ENCODE assay signal across 9 cellular contexts in the genomic region with DNA sequence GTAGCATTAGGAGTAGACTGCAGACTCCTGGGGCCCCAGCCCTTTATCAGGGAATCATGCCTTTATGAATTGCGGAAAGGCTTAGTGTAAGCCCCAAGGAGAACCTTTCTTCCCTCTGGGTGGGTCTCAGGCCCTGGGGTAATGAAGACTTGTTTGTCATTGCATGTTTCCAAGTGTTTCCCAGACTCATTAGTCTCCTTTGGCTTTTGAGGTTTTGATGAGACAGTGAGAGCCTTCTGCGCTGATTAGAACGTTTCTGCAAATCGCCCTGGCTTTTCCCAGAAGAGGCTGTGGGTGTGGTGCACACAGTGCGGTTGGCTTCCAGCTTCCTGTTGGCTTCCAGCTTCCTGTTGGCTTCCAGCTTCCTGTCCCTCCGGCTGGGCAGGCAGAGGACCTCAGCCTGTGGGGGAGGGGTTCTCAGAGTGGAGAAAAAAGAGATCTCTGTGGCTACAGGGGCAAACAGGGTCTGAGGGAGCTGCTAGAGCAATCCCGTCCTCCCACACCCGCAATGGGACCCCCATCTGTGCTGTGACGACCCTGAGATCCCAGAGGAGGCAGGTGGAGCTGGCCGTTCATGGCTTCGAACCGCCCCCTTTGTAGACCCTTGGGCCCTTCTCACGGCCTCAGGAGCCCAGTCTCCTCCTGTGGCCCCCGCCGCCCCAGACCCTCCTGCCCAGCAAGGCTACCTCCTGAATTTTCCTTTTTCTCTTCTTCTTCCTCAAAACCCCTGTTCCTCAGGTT. TPM values are rescaled to one million over a fixed set of nuclear protein-coding genes. Genes with fewer than 3 reads are reported as not detected.
DNase-seq lines count a peak whose midpoint lies in the region; ATAC-seq and TF ChIP-seq lines count a peak whose summit lies in the region.
"Had no signal": no experiment of that assay in that cellular context is flagged by ENCODE, and none has a peak within 500 bp of the region (broad histone marks: within the 10 kb centered on the region; RNA-seq: fewer than 3 reads in every experiment).

No MANE protein-coding gene starts in this region.

- peak; percentile 41 for ATAC-seq in omental fat pad (ENCODE audit: low FRiP score)
- ATAC-seq in HG03469 (IDR thresholded peaks at IDR 0.05; ENCODE audit: unreplicated experiment) = no peak

- CTCF ChIA-PET in RWPE1 (lab: Yijun Ruan, JAX) = no interaction called here

- H3K36me3 ChIP-seq in esophagus (ENCODE audit: control insufficient read depth in 2 of 2, insufficient read depth in 2 of 2, low read length in 1 of 2) = peaks cover 4 to 28% of the 10 kb centered on the region in 2 donors

- peaks cover 3 to 5% of the 10 kb centered on the region in 2 donors for H3K4me1 ChIP-seq in esophagus (ENCODE audit: control insufficient read depth in 2 of 2, insufficient read depth in 2 of 2, low read length in 1 of 2)

- peak overlapping the region; percentile 13; the same call in 1 of the 2 replicates for H3K27ac ChIP-seq in RWPE1
- H3K27ac ChIP-seq in esophagus (ENCODE audit: low read depth in 2 of 2, low read length in 1 of 2) = peak overlapping the region; percentile 8 to 74

- 63 to 75% methylated on average over 15 of the region's 15 CpGs for WGBS in esophagus, 2 donors

- peak; percentile 72 for DNase-seq in D341Med (ENCODE audit: low spot score)
- DNase-seq in RWPE1 (ENCODE audit: low spot score) = no peak
- DNase-seq in omental fat pad (ENCODE audit: low spot score) = no peak
- no peak for DNase-seq in activated gamma-delta T cell treated with Interleukin-2 at 50 U/mL for 16 hours
- DNase-seq in NCI-H1694 treated with DMSO at 0.1 percent for 48 hours (lab: John Stamatoyannopoulos, UW) = no peak
- DNase-seq in AML-193 (lab: John Stamatoyannopoulos, UW) = no peak
- DNase-seq: naive B cell had no signal

- peaks cover 0 to 5% of the 10 kb centered on the region in 2 donors for H3K9me3 ChIP-seq in esophagus (ENCODE audit: control insufficient read depth in 2 of 2, insufficient read depth in 1 of 2, low read depth in 1 of 2, low read length in 1 of 2)

- no peaks in the 10 kb centered on the region for H3K27me3 ChIP-seq in esophagus (ENCODE audit: control insufficient read depth in 1 of 2, insufficient read depth in 2 of 2, low read length in 2 of 2)

- no peak overlapping the region for H3K4me3 ChIP-seq in esophagus (ENCODE audit: low read depth in 1 of 2, low read length in 2 of 2)

- TF ChIP-seq CTCF in RWPE1 (conservative IDR thresholded peaks at IDR 0.05; ENCODE audit: low read depth) = no peak
- no peak for TF ChIP-seq CTCF in omental fat pad (IDR thresholded peaks at IDR 0.05)

- POLR2A ChIA-PET in RWPE1 (lab: Yijun Ruan, JAX; ENCODE audit: low non-redundant PET) = interaction anchor here (0.5 kb wide), 1 partner anchor 150 kb away, joined by 3 read pairs; no protein-coding TSS in a partner anchor

RNA-seq across cellular contexts. Expression of a gene that starts 42.1 kb away (rescaled TPM):
- 1 to 10 TPM in 1 of 2 donors, under 1 TPM in 1; 0.71 to 4.8 TPM for polyA plus RNA-seq in esophagus
- total RNA-seq in omental fat pad = under 1 TPM in 3 of 4 donors, not detected in 1; 0.19 to 0.36 (median 0.19) TPM
